In genomic region chr13:24642236-24642635, GRCh38 we compare ENCODE assay signal across 17 cellular contexts. TPM values are rescaled to one million over a fixed set of nuclear protein-coding genes. Genes with fewer than 3 reads are reported as not detected.
DNase-seq lines count a peak whose midpoint lies in the region; ATAC-seq and TF ChIP-seq lines count a peak whose summit lies in the region.
"Had no signal": no experiment of that assay in that cellular context is flagged by ENCODE, and none has a peak within 500 bp of the region (broad histone marks: within the 10 kb centered on the region; RNA-seq: fewer than 3 reads in every experiment).

No MANE protein-coding gene starts in this region.

- no peaks in the 10 kb centered on the region for H3K27me3 Mint-ChIP-seq in activated naive CD4-positive, alpha-beta T cell treated with anti-CD3 and anti-CD28 coated beads, Interleukin-2, amount 50 U/mL, for 24 hours
- H3K27me3 Mint-ChIP-seq in activated naive CD4-positive, alpha-beta T cell treated with anti-CD3 and anti-CD28 coated beads for 36 hours (ENCODE audit: low read depth), result peaks cover 3% of the 10 kb centered on the region
- H3K27me3 Mint-ChIP-seq in activated CD8-positive, alpha-beta T cell treated with anti-CD3 and anti-CD28 coated beads for 36 hours, result no peaks in the 10 kb centered on the region
- peaks cover 3% of the 10 kb centered on the region for H3K27me3 Mint-ChIP-seq in activated T-helper 17 cell treated with anti-CD3 and anti-CD28 coated beads, Interleukin-2, amount 50 U/mL, for 72 hours
- H3K27me3 Mint-ChIP-seq: CD4-positive, alpha-beta T cell had no signal

- no peak for TF ChIP-seq CTCF in activated CD8-positive, alpha-beta T cell treated with anti-CD3 and anti-CD28 coated beads for 36 hours (IDR thresholded peaks at IDR 0.05)
- no peak for TF ChIP-seq CTCF in brain microvascular endothelial cell (IDR thresholded peaks at IDR 0.05; ENCODE audit: low read depth, low read length, missing control alignments)

- H3K36me3 Mint-ChIP-seq in activated naive CD4-positive, alpha-beta T cell treated with anti-CD3 and anti-CD28 coated beads, Interleukin-2, amount 50 U/mL, for 24 hours, result no peaks in the 10 kb centered on the region
- no peaks in the 10 kb centered on the region for H3K36me3 Mint-ChIP-seq in activated naive CD4-positive, alpha-beta T cell treated with anti-CD3 and anti-CD28 coated beads for 36 hours (ENCODE audit: low read depth)
- no peaks in the 10 kb centered on the region for H3K36me3 Mint-ChIP-seq in activated CD8-positive, alpha-beta T cell treated with anti-CD3 and anti-CD28 coated beads for 36 hours (ENCODE audit: low read depth)
- no peaks in the 10 kb centered on the region for H3K36me3 Mint-ChIP-seq in activated T-helper 17 cell treated with anti-CD3 and anti-CD28 coated beads, Interleukin-2, amount 50 U/mL, for 72 hours (ENCODE audit: low read depth)
- H3K36me3 Mint-ChIP-seq in stimulated activated effector memory CD8-positive, alpha-beta T cell treated with anti-CD3 and anti-CD28 coated beads, Interleukin-12 subunit alpha, Interleukin-12 subunit beta, amount 100 ng/mL, for 72 hours, result no peaks in the 10 kb centered on the region

- no peaks in the 10 kb centered on the region for H3K4me1 Mint-ChIP-seq in activated naive CD4-positive, alpha-beta T cell treated with anti-CD3 and anti-CD28 coated beads, Interleukin-2, amount 50 U/mL, for 24 hours
- no peaks in the 10 kb centered on the region for H3K4me1 Mint-ChIP-seq in activated naive CD4-positive, alpha-beta T cell treated with anti-CD3 and anti-CD28 coated beads for 36 hours (ENCODE audit: low read depth)
- peaks cover 6% of the 10 kb centered on the region for H3K4me1 Mint-ChIP-seq in activated CD8-positive, alpha-beta T cell treated with anti-CD3 and anti-CD28 coated beads for 36 hours (ENCODE audit: low read depth)
- no peaks in the 10 kb centered on the region for H3K4me1 Mint-ChIP-seq in activated T-helper 17 cell treated with anti-CD3 and anti-CD28 coated beads, Interleukin-2, amount 50 U/mL, for 72 hours
- peaks cover 7% of the 10 kb centered on the region for H3K4me1 Mint-ChIP-seq in stimulated activated effector memory CD8-positive, alpha-beta T cell treated with anti-CD3 and anti-CD28 coated beads, Interleukin-12 subunit alpha, Interleukin-12 subunit beta, amount 100 ng/mL, for 72 hours
- H3K4me1 Mint-ChIP-seq: IgD-negative memory B cell had no signal

- H3K4me3 ChIP-seq in brain microvascular endothelial cell (ENCODE audit: low read depth, low read length), result no peak overlapping the region

- ATAC-seq in activated CD8-positive, alpha-beta T cell treated with anti-CD3 and anti-CD28 coated beads for 36 hours, result peak; percentile 67
- peak; percentile 35 for ATAC-seq in activated T-helper 17 cell treated with anti-CD3 and anti-CD28 coated beads, Interleukin-2, amount 50 U/mL, for 72 hours (replicated peaks)
- peak; percentile 73 for ATAC-seq in stimulated activated effector memory CD8-positive, alpha-beta T cell treated with anti-CD3 and anti-CD28 coated beads, Interleukin-12 subunit alpha, Interleukin-12 subunit beta, amount 100 ng/mL, for 72 hours
- ATAC-seq: HepG2 had no signal

- intact Hi-C loops in activated naive CD4-positive, alpha-beta T cell treated with anti-CD3 and anti-CD28 coated beads for 36 hours (cut with micrococcal nuclease), result no loop called here
- intact Hi-C loops in activated CD8-positive, alpha-beta T cell treated with anti-CD3 and anti-CD28 coated beads for 36 hours (cut with micrococcal nuclease), result no loop called here

- H3K27ac ChIP-seq in brain microvascular endothelial cell, result no peak overlapping the region

- in situ Hi-C loops in brain microvascular endothelial cell (cut with HindIII; ENCODE audit: low pct_ligation_motif_present, low sequenced_read_pairs), result no loop called here

- no peaks in the 10 kb centered on the region for H3K36me3 ChIP-seq in brain microvascular endothelial cell (replicated peaks)
- H3K36me3 ChIP-seq: BE2C had no signal

- H3K4me3 Mint-ChIP-seq in activated naive CD4-positive, alpha-beta T cell treated with anti-CD3 and anti-CD28 coated beads, Interleukin-2, amount 50 U/mL, for 24 hours, result no peak overlapping the region
- H3K4me3 Mint-ChIP-seq in activated naive CD4-positive, alpha-beta T cell treated with anti-CD3 and anti-CD28 coated beads for 36 hours, result no peak overlapping the region
- H3K4me3 Mint-ChIP-seq in activated CD8-positive, alpha-beta T cell treated with anti-CD3 and anti-CD28 coated beads for 36 hours, result no peak overlapping the region
- no peak overlapping the region for H3K4me3 Mint-ChIP-seq in activated T-helper 17 cell treated with anti-CD3 and anti-CD28 coated beads, Interleukin-2, amount 50 U/mL, for 72 hours
- no peak overlapping the region for H3K4me3 Mint-ChIP-seq in stimulated activated effector memory CD8-positive, alpha-beta T cell treated with anti-CD3 and anti-CD28 coated beads, Interleukin-12 subunit alpha, Interleukin-12 subunit beta, amount 100 ng/mL, for 72 hours
- H3K4me3 Mint-ChIP-seq: CD4-positive, alpha-beta T cell; H9; IgD-negative memory B cell had no signal

- POLR2A ChIA-PET in activated CD8-positive, alpha-beta T cell treated with anti-CD3 and anti-CD28 coated beads for 36 hours (lab: Charles Lee), result interaction anchor here (0.6 to 1.5 kb wide), 2 partner anchors 11 to 161 kb away, joined by 3 read pairs; no protein-coding TSS in a partner anchor

- peak overlapping the region; percentile 8 for H3K27ac Mint-ChIP-seq in activated naive CD4-positive, alpha-beta T cell treated with anti-CD3 and anti-CD28 coated beads, Interleukin-2, amount 50 U/mL, for 24 hours
- no peak overlapping the region for H3K27ac Mint-ChIP-seq in activated naive CD4-positive, alpha-beta T cell treated with anti-CD3 and anti-CD28 coated beads for 36 hours
- peak overlapping the region; percentile 76 for H3K27ac Mint-ChIP-seq in activated CD8-positive, alpha-beta T cell treated with anti-CD3 and anti-CD28 coated beads for 36 hours
- no peak overlapping the region for H3K27ac Mint-ChIP-seq in activated T-helper 17 cell treated with anti-CD3 and anti-CD28 coated beads, Interleukin-2, amount 50 U/mL, for 72 hours
- no peak overlapping the region for H3K27ac Mint-ChIP-seq in stimulated activated effector memory CD8-positive, alpha-beta T cell treated with anti-CD3 and anti-CD28 coated beads, Interleukin-12 subunit alpha, Interleukin-12 subunit beta, amount 100 ng/mL, for 72 hours
- H3K27ac Mint-ChIP-seq: CD4-positive, alpha-beta T cell; H9; IgD-negative memory B cell had no signal

- no peaks in the 10 kb centered on the region for H3K9me3 Mint-ChIP-seq in activated naive CD4-positive, alpha-beta T cell treated with anti-CD3 and anti-CD28 coated beads, Interleukin-2, amount 50 U/mL, for 24 hours
- H3K9me3 Mint-ChIP-seq in activated naive CD4-positive, alpha-beta T cell treated with anti-CD3 and anti-CD28 coated beads for 36 hours, result no peaks in the 10 kb centered on the region
- H3K9me3 Mint-ChIP-seq in activated CD8-positive, alpha-beta T cell treated with anti-CD3 and anti-CD28 coated beads for 36 hours, result no peaks in the 10 kb centered on the region
- no peaks in the 10 kb centered on the region for H3K9me3 Mint-ChIP-seq in activated T-helper 17 cell treated with anti-CD3 and anti-CD28 coated beads, Interleukin-2, amount 50 U/mL, for 72 hours
- no peaks in the 10 kb centered on the region for H3K9me3 Mint-ChIP-seq in stimulated activated effector memory CD8-positive, alpha-beta T cell treated with anti-CD3 and anti-CD28 coated beads, Interleukin-12 subunit alpha, Interleukin-12 subunit beta, amount 100 ng/mL, for 72 hours
- H3K9me3 Mint-ChIP-seq: CD4-positive, alpha-beta T cell; IgD-negative memory B cell had no signal

- H3K27me3 ChIP-seq in brain microvascular endothelial cell (replicated peaks), result no peaks in the 10 kb centered on the region

- no peak for DNase-seq in activated naive CD4-positive, alpha-beta T cell treated with anti-CD3 and anti-CD28 coated beads for 36 hours
- peak; percentile 17 for DNase-seq in activated CD8-positive, alpha-beta T cell treated with anti-CD3 and anti-CD28 coated beads for 36 hours
- DNase-seq in stimulated activated effector memory CD8-positive, alpha-beta T cell treated with anti-CD3 and anti-CD28 coated beads, Interleukin-12 subunit alpha, Interleukin-12 subunit beta, amount 100 ng/mL, for 72 hours (ENCODE audit: low spot score in 2 of 2), result no peak
- DNase-seq in brain microvascular endothelial cell, result no peak
- DNase-seq in retina, result no peak
- DNase-seq: ACHN; BE2C; C1 segment of cervical spinal cord; Caco-2; CD4-positive, alpha-beta T cell; DMS79; GDM1; H9 had no signal

- CTCF ChIA-PET in activated naive CD4-positive, alpha-beta T cell treated with anti-CD3 and anti-CD28 coated beads for 36 hours (lab: Charles Lee), result interaction anchor here (0.7 to 1.1 kb wide), 3 partner anchors 22 to 28 kb away, joined by 3 to 5 read pairs (median 3); no protein-coding TSS in a partner anchor
- CTCF ChIA-PET in activated CD8-positive, alpha-beta T cell treated with anti-CD3 and anti-CD28 coated beads for 36 hours (lab: Charles Lee), result interaction anchor here (0.8 to 1.7 kb wide), 3 partner anchors 12 to 17 kb away, joined by 4 to 5 read pairs (median 4); no protein-coding TSS in a partner anchor

RNA-seq across cellular contexts. Expression of gene ATP12A, which starts 38.0 kb away (rescaled TPM):
- total RNA-seq in activated naive CD4-positive, alpha-beta T cell treated with anti-CD3 and anti-CD28 coated beads for 36 hours, result under 1 TPM in 1 of 2 experiments, not detected in 1; 0.05 TPM
- 1 to 10 TPM; 4.4 TPM for total RNA-seq in activated CD8-positive, alpha-beta T cell treated with anti-CD3 and anti-CD28 coated beads for 36 hours
- 1 to 10 TPM in 1 of 2 donors, under 1 TPM in 1; 0.13 to 1.5 TPM for total RNA-seq in activated T-helper 17 cell treated with anti-CD3 and anti-CD28 coated beads, Interleukin-2, amount 50 U/mL, for 72 hours
- total RNA-seq: Caco-2, HepG2 had no signal

Comparison
In these comparisons a context has a peak if more than half of its experiments do, and no peak if none do; other contexts are left out.
1. H3K27ac Mint-ChIP-seq: peak in activated naive CD4-positive, alpha-beta T cell treated with anti-CD3 and anti-CD28 coated beads, Interleukin-2, amount 50 U/mL, for 24 hours (single experiment) and activated CD8-positive, alpha-beta T cell treated with anti-CD3 and anti-CD28 coated beads for 36 hours (single experiment); none in activated naive CD4-positive, alpha-beta T cell treated with anti-CD3 and anti-CD28 coated beads for 36 hours (single experiment), activated T-helper 17 cell treated with anti-CD3 and anti-CD28 coated beads, Interleukin-2, amount 50 U/mL, for 72 hours (single experiment) and stimulated activated effector memory CD8-positive, alpha-beta T cell treated with anti-CD3 and anti-CD28 coated beads, Interleukin-12 subunit alpha, Interleukin-12 subunit beta, amount 100 ng/mL, for 72 hours (single experiment).
2. Peak in every context shown above with its lines, with median percentiles within 50 percentile points of each other: ATAC-seq.